9 cellular contexts compared by ENCODE assay signal in genomic region chr4:184097240-184097619, GRCh38.
DNase-seq lines count a peak whose midpoint lies in the region; ATAC-seq and TF ChIP-seq lines count a peak whose summit lies in the region.
"Had no signal": no experiment of that assay in that cellular context is flagged by ENCODE, and none has a peak within 500 bp of the region (broad histone marks: within the 10 kb centered on the region; RNA-seq: fewer than 3 reads in every experiment).

No MANE protein-coding gene starts in this region.

- DNase-seq in caudate nucleus (lab: John Stamatoyannopoulos, UW) (peak in 39 of 61 donors; percentile 1 to 61 (median 18)), lower lobe of right lung (peak; percentile 70), stromal cell of bone marrow (ENCODE audit: low read depth) (peak; percentile 6), NCI-H2196 treated with DMSO at 0.1 percent for 48 hours (lab: John Stamatoyannopoulos, UW; ENCODE audit: unreplicated experiment) (no peak), NCI-H345 treated with DMSO at 0.1 percent for 48 hours (lab: John Stamatoyannopoulos, UW; ENCODE audit: unreplicated experiment) (no peak), DMS114 treated with DMSO at 0.1 percent for 48 hours (lab: John Stamatoyannopoulos, UW; ENCODE audit: unreplicated experiment) (no peak)

- intact Hi-C loops in lower lobe of right lung (cut with DNase I), result no loop called here

- H3K9me3 ChIP-seq in lower lobe of right lung, result no peaks in the 10 kb centered on the region

- H3K27me3 ChIP-seq in lower lobe of right lung (ENCODE audit: low read depth), result no peaks in the 10 kb centered on the region

- H3K27ac ChIP-seq in caudate nucleus (ENCODE audit: low read depth, low read length), result no peak overlapping the region
- peak overlapping the region; percentile 2 for H3K27ac ChIP-seq in lower lobe of right lung
- H3K27ac ChIP-seq: epithelial cell of prostate had no signal

- 0 out of 3 replicates have a peak, but pooled peaks have one; percentile 8 for TF ChIP-seq CTCF in GM12872 (IDR thresholded peaks at IDR 0.05; ENCODE audit: insufficient read depth, low read depth, low read length)
- peak; percentile 44 for TF ChIP-seq CTCF in lower lobe of right lung (IDR thresholded peaks at IDR 0.05)

- H3K4me3 ChIP-seq in lower lobe of right lung, result peak overlapping the region; percentile 34

- peaks cover 17% of the 10 kb centered on the region for H3K4me1 ChIP-seq in lower lobe of right lung

- no peaks in the 10 kb centered on the region for H3K36me3 ChIP-seq in lower lobe of right lung

- ATAC-seq in HG03135 (IDR thresholded peaks at IDR 0.05; ENCODE audit: unreplicated experiment) (peak; percentile 77), lower lobe of right lung (peak; percentile 70 to 74)

Comparison
In these comparisons a context has a peak if more than half of its experiments do, and no peak if none do; other contexts are left out.
1. DNase-seq: peak in caudate nucleus (39 of 61), lower lobe of right lung (single experiment) and stromal cell of bone marrow (single experiment); none in NCI-H2196 treated with DMSO at 0.1 percent for 48 hours (single experiment), NCI-H345 treated with DMSO at 0.1 percent for 48 hours (single experiment) and DMS114 treated with DMSO at 0.1 percent for 48 hours (single experiment).